Comparison of ENCODE assay signal across 1 cellular context in genomic region chr10:98444314-98445006, GRCh38.
TF ChIP-seq lines count a peak whose summit lies in the region.

No MANE protein-coding gene starts in this region.

TF ChIP-seq in SK-N-SH, 30 proteins besides CTCF, POLR2A, EP300 and RAD21 (continued from another document):
- TF ChIP-seq FOXM1 (IDR thresholded peaks at IDR 0.05; ENCODE audit: low read depth) (no peak), POLR2AphosphoS5 (IDR thresholded peaks at IDR 0.05; ENCODE audit: low read depth, low read length) (no peak), CHD2 (IDR thresholded peaks at IDR 0.05; ENCODE audit: low read length, partially characterized antibody) (no peak)
- TF ChIP-seq, protein P1, sequence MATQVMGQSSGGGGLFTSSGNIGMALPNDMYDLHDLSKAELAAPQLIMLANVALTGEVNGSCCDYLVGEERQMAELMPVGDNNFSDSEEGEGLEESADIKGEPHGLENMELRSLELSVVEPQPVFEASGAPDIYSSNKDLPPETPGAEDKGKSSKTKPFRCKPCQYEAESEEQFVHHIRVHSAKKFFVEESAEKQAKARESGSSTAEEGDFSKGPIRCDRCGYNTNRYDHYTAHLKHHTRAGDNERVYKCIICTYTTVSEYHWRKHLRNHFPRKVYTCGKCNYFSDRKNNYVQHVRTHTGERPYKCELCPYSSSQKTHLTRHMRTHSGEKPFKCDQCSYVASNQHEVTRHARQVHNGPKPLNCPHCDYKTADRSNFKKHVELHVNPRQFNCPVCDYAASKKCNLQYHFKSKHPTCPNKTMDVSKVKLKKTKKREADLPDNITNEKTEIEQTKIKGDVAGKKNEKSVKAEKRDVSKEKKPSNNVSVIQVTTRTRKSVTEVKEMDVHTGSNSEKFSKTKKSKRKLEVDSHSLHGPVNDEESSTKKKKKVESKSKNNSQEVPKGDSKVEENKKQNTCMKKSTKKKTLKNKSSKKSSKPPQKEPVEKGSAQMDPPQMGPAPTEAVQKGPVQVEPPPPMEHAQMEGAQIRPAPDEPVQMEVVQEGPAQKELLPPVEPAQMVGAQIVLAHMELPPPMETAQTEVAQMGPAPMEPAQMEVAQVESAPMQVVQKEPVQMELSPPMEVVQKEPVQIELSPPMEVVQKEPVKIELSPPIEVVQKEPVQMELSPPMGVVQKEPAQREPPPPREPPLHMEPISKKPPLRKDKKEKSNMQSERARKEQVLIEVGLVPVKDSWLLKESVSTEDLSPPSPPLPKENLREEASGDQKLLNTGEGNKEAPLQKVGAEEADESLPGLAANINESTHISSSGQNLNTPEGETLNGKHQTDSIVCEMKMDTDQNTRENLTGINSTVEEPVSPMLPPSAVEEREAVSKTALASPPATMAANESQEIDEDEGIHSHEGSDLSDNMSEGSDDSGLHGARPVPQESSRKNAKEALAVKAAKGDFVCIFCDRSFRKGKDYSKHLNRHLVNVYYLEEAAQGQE (IDR thresholded peaks at IDR 0.05; ENCODE audit: low read depth, low read length) = no peak
